ENCODE assay signal across 14 cellular contexts in genomic region chr6:13669476-13669875, GRCh38. TPM values are rescaled to one million over a fixed set of nuclear protein-coding genes. Genes with fewer than 3 reads are reported as not detected.
A peak's percentile ranks its signal among the peaks of the same experiment; 100 is the strongest.
DNase-seq lines count a peak whose midpoint lies in the region; ATAC-seq and TF ChIP-seq lines count a peak whose summit lies in the region.
"Had no signal": no experiment of that assay in that cellular context is flagged by ENCODE, and none has a peak within 500 bp of the region (broad histone marks: within the 10 kb centered on the region; RNA-seq: fewer than 3 reads in every experiment).

No MANE protein-coding gene starts in this region.

- peak overlapping the region; percentile 31 for H3K27ac Mint-ChIP-seq in activated T-cell treated with anti-CD3 and anti-CD28 coated beads, Interleukin-2, amount 50 U/mL, for 24 hours
- H3K27ac Mint-ChIP-seq in H9 = peak overlapping the region; percentile 16 to 90 (median 80); a peak in 6 of 7 replicates
- peak overlapping the region; percentile 80 for H3K27ac Mint-ChIP-seq in activated naive CD8-positive, alpha-beta T cell treated with anti-CD3 and anti-CD28 coated beads, Interleukin-2, amount 50 U/mL, for 24 hours

- H3K9me3 Mint-ChIP-seq in activated T-cell treated with anti-CD3 and anti-CD28 coated beads, Interleukin-2, amount 50 U/mL, for 24 hours = peaks cover 2% of the 10 kb centered on the region
- peaks cover 4% of the 10 kb centered on the region in 2 experiments; a peak in 3 of 5 replicates for H3K9me3 Mint-ChIP-seq in H9
- H3K9me3 Mint-ChIP-seq in activated naive CD8-positive, alpha-beta T cell treated with anti-CD3 and anti-CD28 coated beads, Interleukin-2, amount 50 U/mL, for 24 hours = no peaks in the 10 kb centered on the region

- no peak overlapping the region for H2AK5ac ChIP-seq in H9 (ENCODE audit: insufficient read length, low read length)

- no peak for DNase-seq in activated T-cell treated with anti-CD3 and anti-CD28 coated beads, Interleukin-2, amount 50 U/mL, for 24 hours
- no peak for DNase-seq in activated T-cell treated with anti-CD3 and anti-CD28 coated beads, Interleukin-2, amount 50 U/mL, for 48 hours
- no peak for DNase-seq in H9
- DNase-seq in activated naive CD8-positive, alpha-beta T cell treated with anti-CD3 and anti-CD28 coated beads, Interleukin-2, amount 50 U/mL, for 24 hours = no peak
- no peak for DNase-seq in HT-29 (ENCODE audit: low spot score)
- no peak for DNase-seq in NK-92 treated with Interleukin-12 subunit alpha and Interleukin-12 subunit beta, amount 100 ng/mL, for 24 hours (lab: John Stamatoyannopoulos, UW)
- DNase-seq: C1 segment of cervical spinal cord, COR-L47, DMS153, H7, NCI-H187 treated with DMSO at 0.1 percent for 48 hours, NCI-H526 treated with DMSO at 0.1 percent for 48 hours, SHP77 treated with DMSO at 0.1 percent for 48 hours had no signal

- H2BK120ac ChIP-seq in H9 (ENCODE audit: low read depth, low read length, poor library complexity, severe bottlenecking) = no peak overlapping the region

- H3K56ac ChIP-seq in H9 (ENCODE audit: insufficient read length, low read depth, low read length) = no peak overlapping the region

- no peak overlapping the region for H3K14ac ChIP-seq in H9 (ENCODE audit: insufficient read depth, low read length)

- no CpG with 5 or more reads among the region's 5 CpGs for WGBS in H9 (ENCODE audit: extremely low coverage, insufficient read length, low lambda C conversion rate)

- no peaks in the 10 kb centered on the region for H4K20me1 ChIP-seq in H9 (ENCODE audit: control insufficient read depth, insufficient read depth, insufficient read length)

- H3T11ph ChIP-seq in H9 (ENCODE audit: low read length) = no peak overlapping the region

- no peaks in the 10 kb centered on the region for H3K36me3 ChIP-seq in neutrophil

- no peaks in the 10 kb centered on the region for H3K27me3 ChIP-seq in H9 (ENCODE audit: insufficient read depth, low read length)
- no peaks in the 10 kb centered on the region for H3K27me3 ChIP-seq in neutrophil

- H4K91ac ChIP-seq in H9 (ENCODE audit: insufficient read length, low read depth, low read length) = no peak overlapping the region

- no peaks in the 10 kb centered on the region for H3K9me3 ChIP-seq in H9 (ENCODE audit: control insufficient read depth, low read depth, low read length)
- no peaks in the 10 kb centered on the region for H3K9me3 ChIP-seq in neutrophil

- H3K4me1 ChIP-seq in H9 (ENCODE audit: insufficient read depth, low read length) (no peaks in the 10 kb centered on the region; the same call in 1 of the 2 replicates), neutrophil (ENCODE audit: control insufficient read depth in 1 of 2, insufficient read depth in 1 of 2, low read depth in 1 of 2, low read length in 1 of 2) (peaks cover 82 to 86% of the 10 kb centered on the region in 2 experiments)

- H3K23me2 ChIP-seq in H9 (ENCODE audit: insufficient read length, low read depth, low read length, poor library complexity, severe bottlenecking) = no peaks in the 10 kb centered on the region

- no peak overlapping the region for H4K8ac ChIP-seq in H9 (replicated peaks; ENCODE audit: insufficient read length, low read depth, low read length)

- H4K5ac ChIP-seq in H9 (ENCODE audit: insufficient read length, low read depth, low read length) = no peak overlapping the region

- H3K23ac ChIP-seq in H9 (ENCODE audit: insufficient read length, low read depth, low read length) = no peak overlapping the region

- no peaks in the 10 kb centered on the region for H3K27me3 Mint-ChIP-seq in activated T-cell treated with anti-CD3 and anti-CD28 coated beads, Interleukin-2, amount 50 U/mL, for 24 hours
- no peaks in the 10 kb centered on the region for H3K27me3 Mint-ChIP-seq in H9 (ENCODE audit: low read depth)
- no peaks in the 10 kb centered on the region for H3K27me3 Mint-ChIP-seq in activated naive CD8-positive, alpha-beta T cell treated with anti-CD3 and anti-CD28 coated beads, Interleukin-2, amount 50 U/mL, for 24 hours

- peaks cover 32% of the 10 kb centered on the region for H3K36me3 Mint-ChIP-seq in activated T-cell treated with anti-CD3 and anti-CD28 coated beads, Interleukin-2, amount 50 U/mL, for 24 hours (ENCODE audit: low read depth)
- H3K36me3 Mint-ChIP-seq in H9 (ENCODE audit: insufficient read depth in 1 of 3, low read depth in 3 of 3) = peaks cover 3 to 11% (median 9%) of the 10 kb centered on the region in 3 experiments; a peak in 4 of 7 replicates
- H3K36me3 Mint-ChIP-seq in activated naive CD8-positive, alpha-beta T cell treated with anti-CD3 and anti-CD28 coated beads, Interleukin-2, amount 50 U/mL, for 24 hours (ENCODE audit: low read depth) = peaks cover 18% of the 10 kb centered on the region

- no peak for ATAC-seq in activated naive CD8-positive, alpha-beta T cell treated with anti-CD3 and anti-CD28 coated beads, Interleukin-2, amount 50 U/mL, for 24 hours

- TF ChIP-seq CTCF in H9 (conservative IDR thresholded peaks at IDR 0.05) (no peak), neutrophil (IDR thresholded peaks at IDR 0.05) (no peak)

- no peak overlapping the region for H3K4ac ChIP-seq in H9 (ENCODE audit: low read depth, low read length)

- no peak overlapping the region for H3K9ac ChIP-seq in H9 (ENCODE audit: extremely low read depth, insufficient read length, low read length)

- no peak overlapping the region for H3K4me3 ChIP-seq in neutrophil (ENCODE audit: low read depth in 1 of 2, low read length in 1 of 2)

- H3K4me1 Mint-ChIP-seq in activated T-cell treated with anti-CD3 and anti-CD28 coated beads, Interleukin-2, amount 50 U/mL, for 24 hours (ENCODE audit: low read depth) = peaks cover 90% of the 10 kb centered on the region
- peaks cover 25 to 44% of the 10 kb centered on the region in 2 experiments for H3K4me1 Mint-ChIP-seq in H9
- peaks cover 85% of the 10 kb centered on the region for H3K4me1 Mint-ChIP-seq in activated naive CD8-positive, alpha-beta T cell treated with anti-CD3 and anti-CD28 coated beads, Interleukin-2, amount 50 U/mL, for 24 hours

- no peak overlapping the region for H2BK5ac ChIP-seq in H9 (ENCODE audit: insufficient read length, low read length)

- no peak overlapping the region for H3K18ac ChIP-seq in H9 (ENCODE audit: insufficient read length, low read depth, low read length)

- H3K4me3 Mint-ChIP-seq in activated T-cell treated with anti-CD3 and anti-CD28 coated beads, Interleukin-2, amount 50 U/mL, for 24 hours = no peak overlapping the region
- no peak overlapping the region for H3K4me3 Mint-ChIP-seq in H9
- no peak overlapping the region for H3K4me3 Mint-ChIP-seq in activated naive CD8-positive, alpha-beta T cell treated with anti-CD3 and anti-CD28 coated beads, Interleukin-2, amount 50 U/mL, for 24 hours

- H3K79me2 ChIP-seq in H9 (ENCODE audit: insufficient read depth, low read length) = no peaks in the 10 kb centered on the region; the same call in 1 of the 2 replicates

- H3K79me1 ChIP-seq in H9 (ENCODE audit: insufficient read depth, low read depth, low read length, poor library complexity, severe bottlenecking) = no peaks in the 10 kb centered on the region

- H2BK12ac ChIP-seq in H9 (ENCODE audit: insufficient read length, low read depth, low read length) = no peak overlapping the region

- H2AFZ ChIP-seq in H9 (ENCODE audit: low read length) = no peak overlapping the region

- no peak overlapping the region for H3K4me2 ChIP-seq in H9 (ENCODE audit: insufficient read depth, insufficient read length, low read length)

- no peak overlapping the region for H2BK20ac ChIP-seq in H9 (ENCODE audit: low read depth, low read length, poor library complexity, severe bottlenecking)

- H3K27ac ChIP-seq in H9 (ENCODE audit: insufficient read length, low read depth, low read length) (no peak overlapping the region), neutrophil (peak overlapping the region; percentile 23)

- H2BK15ac ChIP-seq in H9 (ENCODE audit: low read depth, low read length) = no peak overlapping the region

RNA-seq across cellular contexts. Expression of gene RANBP9, which starts 42.2 kb away (rescaled TPM):
- 35.8 and 37.2 TPM in 2 replicates for total RNA-seq in H9 (2021)
- total RNA-seq in HT-29 (2014; rRNA removed; shearing (Covaris generic)) = 13.0 and 15.1 TPM in 2 replicates

RNA-seq across cellular contexts. Expression of gene NOL7, which starts 54.3 kb away (rescaled TPM):
- 70.5 and 72.1 TPM in 2 replicates for total RNA-seq in H9 (2021)
- total RNA-seq in HT-29 (2014; rRNA removed; shearing (Covaris generic)) = 54.9 and 71.6 TPM in 2 replicates
